10 cellular contexts compared by ENCODE assay signal in the genomic region with DNA sequence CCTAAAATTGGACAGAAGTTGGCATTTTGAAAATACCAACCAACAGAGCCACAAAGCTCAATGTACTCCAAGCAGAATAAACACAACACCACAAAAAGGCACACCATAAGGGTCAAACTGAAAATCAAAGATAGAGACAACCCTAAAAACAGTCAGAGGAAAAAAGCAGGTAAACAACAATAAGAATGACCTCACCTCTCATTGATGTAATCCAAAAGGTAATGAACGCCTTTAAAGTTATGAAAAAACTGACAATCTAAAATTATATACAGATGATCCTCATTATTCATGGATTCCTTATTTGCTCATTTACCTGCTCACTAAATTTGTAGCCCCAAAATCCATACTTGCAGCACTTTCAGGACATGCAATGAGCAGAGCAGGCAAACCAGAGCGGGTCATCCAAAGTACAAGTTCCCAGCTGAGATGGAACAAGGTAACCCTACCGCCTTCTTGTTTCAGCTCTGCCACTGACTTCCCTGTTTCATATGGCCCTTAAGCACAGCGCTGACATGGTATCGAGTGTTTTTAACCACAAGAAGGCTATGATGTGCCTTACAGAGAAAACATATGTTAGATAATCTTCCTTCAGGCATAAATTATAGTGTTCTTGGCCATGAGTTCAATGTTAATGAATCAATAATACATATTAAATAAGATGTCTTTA. TPM values are rescaled to one million over a fixed set of nuclear protein-coding genes. Genes with fewer than 3 reads are reported as not detected.
DNase-seq lines count a peak whose midpoint lies in the region; ATAC-seq, FAIRE-seq and TF ChIP-seq lines count a peak whose summit lies in the region.
"Had no signal": no experiment of that assay in that cellular context is flagged by ENCODE, and none has a peak within 500 bp of the region (broad histone marks: within the 10 kb centered on the region; RNA-seq: fewer than 3 reads in every experiment).

No MANE protein-coding gene starts in this region.

- peak overlapping the region; percentile 21 for H3K4me2 ChIP-seq in astrocyte (ENCODE audit: low read length)

- no peak for FAIRE-seq in astrocyte (lab: Jason Lieb, UNC)
- no peak for FAIRE-seq in RCC 7860 (lab: Jason Lieb, UNC)

- H2AFZ ChIP-seq in astrocyte (ENCODE audit: low read depth, low read length): no peak overlapping the region

- H3K9me3 ChIP-seq in astrocyte (ENCODE audit: insufficient read depth, low read depth, low read length) (no peaks in the 10 kb centered on the region), ascending aorta (no peaks in the 10 kb centered on the region)

- peaks cover 100% of the 10 kb centered on the region for H3K79me2 ChIP-seq in astrocyte (ENCODE audit: insufficient read depth, low read length)

- ATAC-seq in GM18498 (IDR thresholded peaks at IDR 0.05; ENCODE audit: unreplicated experiment) (peak; percentile 94), GM21360 (IDR thresholded peaks at IDR 0.05; ENCODE audit: unreplicated experiment) (peak; percentile 77), HG03280 (IDR thresholded peaks at IDR 0.05; ENCODE audit: unreplicated experiment) (peak; percentile 97)

- H3K27me3 ChIP-seq in astrocyte (ENCODE audit: insufficient read depth, low read length): no peaks in the 10 kb centered on the region
- no peaks in the 10 kb centered on the region for H3K27me3 ChIP-seq in ascending aorta

- H4K20me1 ChIP-seq in astrocyte (ENCODE audit: insufficient read depth, low read length): peaks cover 99% of the 10 kb centered on the region

- H3K36me3 Mint-ChIP-seq in astrocyte (ENCODE audit: low read depth, unreplicated experiment): no peaks in the 10 kb centered on the region

- H3K9ac ChIP-seq in astrocyte (ENCODE audit: low read length): no peak overlapping the region

- H3K27ac ChIP-seq in astrocyte (ENCODE audit: low read depth, low read length) (no peak overlapping the region), ascending aorta (no peak overlapping the region)

- H3K27me3 Mint-ChIP-seq in astrocyte (ENCODE audit: low read depth, unreplicated experiment): no peaks in the 10 kb centered on the region
- H3K27me3 Mint-ChIP-seq: brain had no signal

- peaks cover 6% of the 10 kb centered on the region for H3K4me1 ChIP-seq in astrocyte (ENCODE audit: insufficient read depth, low read length)
- peaks cover 0 to 27% of the 10 kb centered on the region in 2 donors for H3K4me1 ChIP-seq in ascending aorta

- no peak overlapping the region for H3K4me3 Mint-ChIP-seq in astrocyte (ENCODE audit: unreplicated experiment)

- H3K4me3 ChIP-seq in astrocyte (ENCODE audit: insufficient read depth, low read depth, low read length): no peak overlapping the region
- H3K4me3 ChIP-seq in ascending aorta: no peak overlapping the region

- intact Hi-C loops in ascending aorta (cut with DNase I): no loop called here

- DNase-seq in astrocyte (ENCODE audit: low read depth) (no peak), NK-92 (lab: John Stamatoyannopoulos, UW; ENCODE audit: unreplicated experiment) (no peak), ascending aorta (ENCODE audit: low spot score in 2 of 2) (no peak), NCI-H2029 (lab: John Stamatoyannopoulos, UW) (no peak), RCC 7860 (ENCODE audit: low spot score) (no peak)
- DNase-seq: kidney glomerular epithelial cell had no signal

- TF ChIP-seq CTCF in astrocyte (IDR thresholded peaks at IDR 0.05; ENCODE audit: insufficient read depth, low read depth, low read length): no peak
- no peak for TF ChIP-seq CTCF in ascending aorta (IDR thresholded peaks at IDR 0.05)

- peaks cover 51% of the 10 kb centered on the region for H3K4me1 Mint-ChIP-seq in astrocyte (ENCODE audit: low read depth, unreplicated experiment)

- no peaks in the 10 kb centered on the region for H3K9me3 Mint-ChIP-seq in astrocyte (ENCODE audit: unreplicated experiment)

- H3K27ac Mint-ChIP-seq in astrocyte (ENCODE audit: unreplicated experiment): no peak overlapping the region

- H3K36me3 ChIP-seq in astrocyte (ENCODE audit: insufficient read depth, low read length) (no peaks in the 10 kb centered on the region), ascending aorta (no peaks in the 10 kb centered on the region)

RNA-seq across cellular contexts. Expression of a gene that starts 17.0 kb away (rescaled TPM):
- total RNA-seq in astrocyte (509 and 541 TPM in 2 replicates), ascending aorta (296 TPM)
